In genomic region chr7:46259947-46260346, GRCh38 we compare ENCODE assay signal across 26 cellular contexts.
"Had no signal": no experiment of that assay in that cellular context is flagged by ENCODE, and none has a peak within 500 bp of the region (broad histone marks: within the 10 kb centered on the region; RNA-seq: fewer than 3 reads in every experiment).

No MANE protein-coding gene starts in this region.

- H3K36me3 ChIP-seq: Peyer's patch had no signal

- H3K4me1 ChIP-seq: body of pancreas, Peyer's patch had no signal

- H3K36me3 Mint-ChIP-seq: activated naive CD4-positive, alpha-beta T cell treated with anti-CD3 and anti-CD28 coated beads, Interleukin-2, amount 50 U/mL, for 24 hours had no signal

- H3K27ac ChIP-seq: body of pancreas, KMS-11, Peyer's patch, RWPE1 had no signal

- H3K9ac ChIP-seq: KMS-11 had no signal

- H3K27me3 ChIP-seq: body of pancreas, MG63, Peyer's patch had no signal

- H3K4me3 ChIP-seq: body of pancreas, MG63, Peyer's patch had no signal

- H3K4me1 Mint-ChIP-seq: activated naive CD4-positive, alpha-beta T cell treated with anti-CD3 and anti-CD28 coated beads, Interleukin-2, amount 50 U/mL, for 24 hours; WTC11 had no signal

- H3K27ac Mint-ChIP-seq: activated CD8-positive, alpha-beta T cell treated with anti-CD3 and anti-CD28 coated beads, Interleukin-2, amount 10 ng/mL, durations not matched to agents 7 days and 5 days; activated naive CD4-positive, alpha-beta T cell treated with anti-CD3 and anti-CD28 coated beads, Interleukin-2, amount 50 U/mL, for 24 hours; T-helper 1 cell treated with Interleukin-12 subunit alpha and Interleukin-12 subunit beta and Interleukin-4 antibody, amounts not matched to agents 30 μg/mL and 1 μg/mL, for 36 hours; WTC11 had no signal

- H3K4me2 ChIP-seq: KMS-11 had no signal

- H3K27me3 Mint-ChIP-seq: activated naive CD4-positive, alpha-beta T cell treated with anti-CD3 and anti-CD28 coated beads, Interleukin-2, amount 50 U/mL, for 24 hours had no signal

- H3K4me3 Mint-ChIP-seq: activated CD8-positive, alpha-beta T cell treated with anti-CD3 and anti-CD28 coated beads, Interleukin-2, amount 10 ng/mL, durations not matched to agents 7 days and 5 days; activated naive CD4-positive, alpha-beta T cell treated with anti-CD3 and anti-CD28 coated beads, Interleukin-2, amount 50 U/mL, for 24 hours; T-helper 1 cell treated with Interleukin-12 subunit alpha and Interleukin-12 subunit beta and Interleukin-4 antibody, amounts not matched to agents 30 μg/mL and 1 μg/mL, for 36 hours; WTC11 had no signal

- DNase-seq: activated CD4-positive, alpha-beta T cell treated with anti-CD3 and anti-CD28 coated beads for 48 hours; activated CD4-positive, alpha-beta T cell treated with anti-CD3 and anti-CD28 coated beads, Interleukin-2, amount 50 U/mL, for 4 hours; activated CD4-positive, CD25-positive, alpha-beta regulatory T cell treated with anti-CD3 and anti-CD28 coated beads, Interleukin-2, amount 50 U/mL, for 72 hours; activated CD8-positive, alpha-beta memory T cell treated with anti-CD3 and anti-CD28 coated beads, Interleukin-2, amount 50 U/mL, for 48 hours; activated CD8-positive, alpha-beta T cell treated with anti-CD3 and anti-CD28 coated beads, Interleukin-2, amount 10 ng/mL, durations not matched to agents 7 days and 5 days; activated effector memory CD4-positive, alpha-beta T cell treated with Interleukin-2 at 50 U/mL for 16 hours; activated naive CD4-positive, alpha-beta T cell; activated T-cell treated with anti-CD3 and anti-CD28 coated beads, Interleukin-2, amount 50 U/mL, for 1 hour; aorta; body of pancreas; central memory CD4-positive, alpha-beta T cell; MG63; NCI-H1105 treated with DMSO at 0.1 percent for 48 hours; NCI-H1436 treated with DMSO at 0.1 percent for 48 hours; NCI-H187; NCI-H2081; NCI-H446 treated with DMSO at 0.1 percent for 48 hours; NCI-H774; OCI-M1; Peyer's patch; Right ventricle myocardium superior had no signal

- ATAC-seq: activated CD8-positive, alpha-beta T cell treated with anti-CD3 and anti-CD28 coated beads, Interleukin-2, amount 10 ng/mL, durations not matched to agents 7 days and 5 days; body of pancreas; WTC11 had no signal

- H3K9me3 Mint-ChIP-seq: activated naive CD4-positive, alpha-beta T cell treated with anti-CD3 and anti-CD28 coated beads, Interleukin-2, amount 50 U/mL, for 24 hours had no signal
